19 cellular contexts compared by ENCODE assay signal in genomic region chr6:52024451-52025068, GRCh38.
A peak's percentile ranks its signal among the peaks of the same experiment; 100 is the strongest.
DNase-seq lines count a peak whose midpoint lies in the region; ATAC-seq and TF ChIP-seq lines count a peak whose summit lies in the region.
"Had no signal": no experiment of that assay in that cellular context is flagged by ENCODE, and none has a peak within 500 bp of the region (broad histone marks: within the 10 kb centered on the region; RNA-seq: fewer than 3 reads in every experiment).

No MANE protein-coding gene starts in this region.

- no peak overlapping the region for H3K4me3 Mint-ChIP-seq in activated CD4-positive, alpha-beta T cell treated with anti-CD3 and anti-CD28 coated beads, Interleukin-2, amount 10 ng/mL, durations not matched to agents 24 days and 14 days
- no peak overlapping the region for H3K4me3 Mint-ChIP-seq in HFFc6
- H3K4me3 Mint-ChIP-seq: B cell; CD4-positive, CD25-positive, alpha-beta regulatory T cell; CD8-positive, alpha-beta T cell; H9 had no signal

- H3K27ac ChIP-seq in right lobe of liver, result no peak overlapping the region
- H3K27ac ChIP-seq: 22Rv1, BLaER1, C4-2B, GM23248 had no signal

- TF ChIP-seq CTCF in right lobe of liver (IDR thresholded peaks at IDR 0.05) (no peak), HFFc6 (IDR thresholded peaks at IDR 0.05) (no peak)

- H3K4me1 Mint-ChIP-seq in activated CD4-positive, alpha-beta T cell treated with anti-CD3 and anti-CD28 coated beads, Interleukin-2, amount 10 ng/mL, durations not matched to agents 24 days and 14 days, result no peaks in the 10 kb centered on the region
- H3K4me1 Mint-ChIP-seq in HFFc6 (ENCODE audit: low read depth), result no peaks in the 10 kb centered on the region
- H3K4me1 Mint-ChIP-seq: B cell; CD4-positive, CD25-positive, alpha-beta regulatory T cell had no signal

- no peaks in the 10 kb centered on the region for H3K27me3 ChIP-seq in right lobe of liver
- H3K27me3 ChIP-seq: BLaER1 had no signal

- no peak for TF ChIP-seq POLR2A in right lobe of liver (IDR thresholded peaks at IDR 0.05)

- H3K9me3 ChIP-seq in right lobe of liver, result no peaks in the 10 kb centered on the region
- H3K9me3 ChIP-seq: BLaER1, Caco-2 had no signal

- H3K36me3 ChIP-seq in right lobe of liver, result no peaks in the 10 kb centered on the region
- H3K36me3 ChIP-seq: BLaER1 had no signal

- ATAC-seq in left lobe of liver, result peak; percentile 48
- ATAC-seq in right lobe of liver, result peak; percentile 53 to 86 (median 56)
- no peak for ATAC-seq in GM19035 (IDR thresholded peaks at IDR 0.05; ENCODE audit: unreplicated experiment)
- ATAC-seq: CD8-positive, alpha-beta T cell; HCT116 had no signal

- no peak overlapping the region for H3K27ac Mint-ChIP-seq in activated CD4-positive, alpha-beta T cell treated with anti-CD3 and anti-CD28 coated beads, Interleukin-2, amount 10 ng/mL, durations not matched to agents 24 days and 14 days
- no peak overlapping the region for H3K27ac Mint-ChIP-seq in HFFc6
- H3K27ac Mint-ChIP-seq: B cell; CD4-positive, CD25-positive, alpha-beta regulatory T cell; CD8-positive, alpha-beta T cell; H9 had no signal

- no peaks in the 10 kb centered on the region for H3K9me3 Mint-ChIP-seq in activated CD4-positive, alpha-beta T cell treated with anti-CD3 and anti-CD28 coated beads, Interleukin-2, amount 10 ng/mL, durations not matched to agents 24 days and 14 days
- H3K9me3 Mint-ChIP-seq in HFFc6, result no peaks in the 10 kb centered on the region
- H3K9me3 Mint-ChIP-seq: CD8-positive, alpha-beta T cell; H9 had no signal

- peaks cover 5% of the 10 kb centered on the region for H3K27me3 Mint-ChIP-seq in activated CD4-positive, alpha-beta T cell treated with anti-CD3 and anti-CD28 coated beads, Interleukin-2, amount 10 ng/mL, durations not matched to agents 24 days and 14 days
- peaks cover 2% of the 10 kb centered on the region for H3K27me3 Mint-ChIP-seq in HFFc6 (ENCODE audit: insufficient read depth)

- H3K4me1 ChIP-seq in right lobe of liver, result peaks cover 0 to 20% (median 0%) of the 10 kb centered on the region in 4 donors
- H3K4me1 ChIP-seq: BLaER1 had no signal

- H3K36me3 Mint-ChIP-seq in activated CD4-positive, alpha-beta T cell treated with anti-CD3 and anti-CD28 coated beads, Interleukin-2, amount 10 ng/mL, durations not matched to agents 24 days and 14 days (ENCODE audit: low read depth), result no peaks in the 10 kb centered on the region
- H3K36me3 Mint-ChIP-seq in HFFc6 (ENCODE audit: low read depth), result no peaks in the 10 kb centered on the region
- H3K36me3 Mint-ChIP-seq: CD4-positive, CD25-positive, alpha-beta regulatory T cell; CD8-positive, alpha-beta T cell had no signal

- peak; percentile 44 for DNase-seq in activated CD4-positive, alpha-beta T cell treated with anti-CD3 and anti-CD28 coated beads, Interleukin-2, amount 10 ng/mL, durations not matched to agents 24 days and 14 days
- DNase-seq in activated CD4-positive, alpha-beta T cell treated with anti-CD3 and anti-CD28 coated beads for 1 hour, result no peak
- no peak for DNase-seq in left lobe of liver (ENCODE audit: low spot score)
- DNase-seq in right lobe of liver, result peak in 1 of 3 donors; percentile 27
- no peak for DNase-seq in NCI-H1930 (lab: John Stamatoyannopoulos, UW)
- DNase-seq in HFFc6, result no peak
- DNase-seq: Caco-2; CD4-positive, CD25-positive, alpha-beta regulatory T cell; CD8-positive, alpha-beta T cell; DMS153; DND-41; GM23248; H9 had no signal

- intact Hi-C loops in activated CD4-positive, alpha-beta T cell treated with anti-CD3 and anti-CD28 coated beads, Interleukin-2, amount 10 ng/mL, durations not matched to agents 24 days and 14 days (cut with micrococcal nuclease), result no loop called here
- intact Hi-C loops in right lobe of liver (cut with DNase I), result loop anchor here in 1 of 2 donors (10.0 kb wide), 1 partner anchor 170 kb away; no protein-coding TSS in a partner anchor

- WGBS in right lobe of liver (ENCODE audit: insufficient coverage, low coverage, low lambda C conversion rate, missing lambda C conversion rate), result 44% methylated on average over 12 of the region's 12 CpGs

- peak overlapping the region in 1 of 3 donors; percentile 14 for H3K4me3 ChIP-seq in right lobe of liver
- H3K4me3 ChIP-seq: BLaER1, GM23248 had no signal
